Comparison of ENCODE assay signal across 8 cellular contexts in genomic region chr12:43957732-43958131, GRCh38.
A peak's percentile ranks its signal among the peaks of the same experiment; 100 is the strongest.
DNase-seq lines count a peak whose midpoint lies in the region; ATAC-seq, FAIRE-seq and TF ChIP-seq lines count a peak whose summit lies in the region.

No MANE protein-coding gene starts in this region.

- intact Hi-C loops in endothelial cell of umbilical vein (cut with micrococcal nuclease) = loop anchor here (1.0 to 5.0 kb wide), 3 partner anchors 817 to 990 kb away; no protein-coding TSS in a partner anchor

- no peaks in the 10 kb centered on the region for H4K20me1 ChIP-seq in endothelial cell of umbilical vein (replicated peaks; ENCODE audit: control insufficient read depth, extremely low read depth, insufficient read depth, low read length)

- TF ChIP-seq POLR2A in endothelial cell of umbilical vein (IDR thresholded peaks at IDR 0.05; ENCODE audit: low read depth, low read length) = no peak

- H3K9ac ChIP-seq in endothelial cell of umbilical vein (replicated peaks; ENCODE audit: extremely low read depth, insufficient read depth, low read length) = no peak overlapping the region

- peak; percentile 79 for DNase-seq in GM03348 (ENCODE audit: low spot score)
- DNase-seq in HuH-7.5 (ENCODE audit: low spot score) = peak; percentile 31
- peak; percentile 46 for DNase-seq in RWPE1 (ENCODE audit: low spot score)
- DNase-seq in endothelial cell of umbilical vein (ENCODE audit: low read depth, low spot score) = peak; percentile 50
- DNase-seq in mucosa of gallbladder (ENCODE audit: low spot score) = peak; percentile 15
- no peak for DNase-seq in NCI-H187 treated with DMSO at 0.1 percent for 48 hours (lab: John Stamatoyannopoulos, UW)

- POLR2A ChIA-PET in RWPE1 (lab: Yijun Ruan, JAX; ENCODE audit: low non-redundant PET) = no interaction called here
- POLR2A ChIA-PET in endothelial cell of umbilical vein (lab: Charles Lee) = no interaction called here

- TF ChIP-seq CTCF in 22Rv1 (IDR thresholded peaks at IDR 0.05) (peak; percentile 83), RWPE1 (conservative IDR thresholded peaks at IDR 0.05; ENCODE audit: low read depth) (peak; percentile 50), endothelial cell of umbilical vein (IDR thresholded peaks at IDR 0.05; ENCODE audit: extremely low read depth in 1 of 2, insufficient read depth in 1 of 2, low read depth in 1 of 2, low read length in 2 of 2) (peak; percentile 33 to 34)

- no peaks in the 10 kb centered on the region for H3K4me1 ChIP-seq in endothelial cell of umbilical vein (ENCODE audit: control insufficient read depth, extremely low read depth, insufficient read depth, low read length)

- peak; percentile 73 for FAIRE-seq in endothelial cell of umbilical vein (lab: Jason Lieb, UNC)

- no peak overlapping the region for H2AFZ ChIP-seq in endothelial cell of umbilical vein (ENCODE audit: low read depth, low read length)

- BruUV-seq in endothelial cell of umbilical vein (replicated peaks; lab: Mats Ljungman, UMichigan) = no TSS peak

- H3K9me1 ChIP-seq in endothelial cell of umbilical vein (replicated peaks; ENCODE audit: control insufficient read depth, extremely low read depth, insufficient read depth, low read length) = no peaks in the 10 kb centered on the region

- H3K9me3 ChIP-seq in endothelial cell of umbilical vein (replicated peaks; ENCODE audit: control insufficient read depth, insufficient read depth, low read length) = no peaks in the 10 kb centered on the region

- dilution Hi-C loops in endothelial cell of umbilical vein (cut with MboI; ENCODE audit: extremely low pct_ligation_motif_present, low sequenced_read_pairs) = no loop called here

- CTCF ChIA-PET in RWPE1 (lab: Yijun Ruan, JAX) = interaction anchor here (1.0 kb wide), 1 partner anchor 973 kb away, joined by 3 read pairs; no protein-coding TSS in a partner anchor
- CTCF ChIA-PET in endothelial cell of umbilical vein (lab: Charles Lee) = interaction anchor here (1.0 to 2.7 kb wide), 6 partner anchors 19 to 991 kb away, joined by 3 to 26 read pairs (median 6); no protein-coding TSS in a partner anchor

- no peak overlapping the region for H3K4me2 ChIP-seq in endothelial cell of umbilical vein (ENCODE audit: insufficient read depth, low read length)

- H3K27ac ChIP-seq in 22Rv1 (no peak overlapping the region), RWPE1 (no peak overlapping the region), endothelial cell of umbilical vein (ENCODE audit: insufficient read depth, low read depth, low read length) (no peak overlapping the region)

- no peak overlapping the region for H3K4me3 ChIP-seq in endothelial cell of umbilical vein (replicated peaks in 1 of 3; ENCODE audit: insufficient read depth in 1 of 3, low read depth in 1 of 3, low read length in 3 of 3)

- H3K36me3 ChIP-seq in endothelial cell of umbilical vein (ENCODE audit: control insufficient read depth in 2 of 2, extremely low read depth in 1 of 2, insufficient read depth in 2 of 2, low read length in 2 of 2) = no peaks in the 10 kb centered on the region

- no peaks in the 10 kb centered on the region for H3K79me2 ChIP-seq in endothelial cell of umbilical vein (ENCODE audit: control insufficient read depth, insufficient read depth, low read length)

- ATAC-seq in GM21825 (IDR thresholded peaks at IDR 0.05; ENCODE audit: unreplicated experiment) = peak; percentile 97

- no peaks in the 10 kb centered on the region for H3K27me3 ChIP-seq in endothelial cell of umbilical vein (ENCODE audit: control insufficient read depth in 2 of 2, insufficient read depth in 2 of 2, low read length in 2 of 2)

TF ChIP-seq in endothelial cell of umbilical vein, 7 proteins besides CTCF, POLR2A, EP300 and RAD21:
- no peak for TF ChIP-seq MYC (IDR thresholded peaks at IDR 0.05; ENCODE audit: low read depth, low read length)
- no peak for TF ChIP-seq FOS (IDR thresholded peaks at IDR 0.05; ENCODE audit: borderline replicate concordance, insufficient read depth, low read length)
- no peak for TF ChIP-seq JUN (IDR thresholded peaks at IDR 0.05; ENCODE audit: borderline replicate concordance, insufficient read depth, insufficient read length, low read depth)
- no peak for TF ChIP-seq POLR2AphosphoS5 (IDR thresholded peaks at IDR 0.05; ENCODE audit: insufficient read depth, low read depth, low read length)
- TF ChIP-seq EZH2 (IDR thresholded peaks at IDR 0.05; ENCODE audit: borderline replicate concordance, low read depth, low read length, severe bottlenecking) = no peak
- no peak for TF ChIP-seq GATA2 (IDR thresholded peaks at IDR 0.05; ENCODE audit: insufficient read depth, insufficient read length, low read depth, low read length)
- no peak for TF ChIP-seq MAX (IDR thresholded peaks at IDR 0.05; ENCODE audit: insufficient read depth, insufficient read length)
